In the genomic region with DNA sequence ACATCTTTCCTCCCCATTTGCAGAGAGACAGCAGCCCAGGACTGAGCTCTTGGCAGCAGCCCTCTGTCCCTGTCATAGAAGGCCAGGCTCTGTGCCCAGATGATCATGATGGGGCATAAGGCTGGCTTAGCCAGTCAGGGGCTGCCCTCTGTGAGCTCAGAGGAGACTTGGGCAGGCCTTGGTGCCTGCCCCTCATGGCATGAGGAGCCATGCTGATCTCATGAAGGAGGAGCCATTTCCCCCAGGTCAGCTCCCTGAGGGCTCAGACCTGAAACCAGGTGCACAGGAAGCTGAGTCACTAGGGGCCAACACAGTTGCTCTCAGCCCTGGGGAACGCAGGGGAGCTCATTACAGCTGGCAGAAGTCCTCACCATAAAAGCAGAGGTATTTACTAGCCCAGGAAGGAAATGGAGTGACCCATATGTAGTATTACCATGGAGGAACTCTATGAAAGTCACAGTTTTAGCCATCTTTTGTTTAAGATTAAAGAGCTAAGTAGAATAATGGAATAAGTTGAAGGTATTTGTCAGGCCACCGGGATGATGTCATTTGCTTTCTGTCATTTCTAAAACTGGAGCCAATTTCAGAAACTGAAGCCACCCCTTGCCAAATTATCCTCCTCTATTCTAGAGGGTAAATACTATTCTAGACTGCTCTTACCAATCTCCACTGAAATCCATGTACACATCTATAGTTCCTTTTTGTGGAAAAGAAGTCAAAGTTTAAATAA, we compare ENCODE assay signal across 8 cellular contexts.
A peak's percentile ranks its signal among the peaks of the same experiment; 100 is the strongest.
DNase-seq lines count a peak whose midpoint lies in the region; ATAC-seq lines count a peak whose summit lies in the region.

No MANE protein-coding gene starts in this region.

- peak; percentile 89 for DNase-seq in islet precursor cell
- no peak for DNase-seq in DMS79 treated with DMSO at 0.1 percent for 48 hours (lab: John Stamatoyannopoulos, UW)
- DNase-seq in inferior parietal cortex (ENCODE audit: extremely low spot score): no peak
- DNase-seq in effector CD4-positive, alpha-beta T cell: no peak
- DNase-seq in NCI-H345 treated with DMSO at 0.1 percent for 48 hours (lab: John Stamatoyannopoulos, UW; ENCODE audit: unreplicated experiment): no peak

- ATAC-seq in GM18861 (IDR thresholded peaks at IDR 0.05; ENCODE audit: unreplicated experiment): peak; percentile 93
- peak; percentile 96 for ATAC-seq in GM21576 (IDR thresholded peaks at IDR 0.05; ENCODE audit: unreplicated experiment)
- peak; percentile 94 for ATAC-seq in HG03571 (IDR thresholded peaks at IDR 0.05; ENCODE audit: unreplicated experiment)
